12 cellular contexts compared by ENCODE assay signal in genomic region chr17:78019976-78020716, GRCh38.
DNase-seq lines count a peak whose midpoint lies in the region; ATAC-seq and TF ChIP-seq lines count a peak whose summit lies in the region.
"Had no signal": no experiment of that assay in that cellular context is flagged by ENCODE, and none has a peak within 500 bp of the region (broad histone marks: within the 10 kb centered on the region; RNA-seq: fewer than 3 reads in every experiment).

No MANE protein-coding gene starts in this region.

- peak overlapping the region; percentile 68 for H3K27ac Mint-ChIP-seq in activated CD4-positive, alpha-beta T cell treated with anti-CD3 and anti-CD28 coated beads, Interleukin-2, amount 10 ng/mL, durations not matched to agents 24 days and 14 days

- H3K9me3 Mint-ChIP-seq in activated CD4-positive, alpha-beta T cell treated with anti-CD3 and anti-CD28 coated beads, Interleukin-2, amount 10 ng/mL, durations not matched to agents 24 days and 14 days: no peaks in the 10 kb centered on the region

- no peak for TF ChIP-seq CTCF in psoas muscle (IDR thresholded peaks at IDR 0.05)

- H3K27ac ChIP-seq in psoas muscle: peak overlapping the region; percentile 62
- H3K27ac ChIP-seq: upper lobe of right lung had no signal

- ATAC-seq in GM21447 (IDR thresholded peaks at IDR 0.05; ENCODE audit: unreplicated experiment) (peak; percentile 65), psoas muscle (peak in 1 of 4 donors; percentile 26), HG02759 (IDR thresholded peaks at IDR 0.05; ENCODE audit: unreplicated experiment) (no peak)

- in situ Hi-C loops in ACHN (cut with HindIII; ENCODE audit: low pct_ligation_motif_present, low pct_unique_long_range_greater_than_20kb, low sequenced_read_pairs): loop anchor here (25.0 kb wide), 1 partner anchor 483 kb away; no protein-coding TSS in a partner anchor

- H3K4me1 ChIP-seq in psoas muscle: peaks cover 22% of the 10 kb centered on the region

- peaks cover 2% of the 10 kb centered on the region for H3K36me3 Mint-ChIP-seq in activated CD4-positive, alpha-beta T cell treated with anti-CD3 and anti-CD28 coated beads, Interleukin-2, amount 10 ng/mL, durations not matched to agents 24 days and 14 days (ENCODE audit: low read depth)

- no peaks in the 10 kb centered on the region for H3K9me3 ChIP-seq in psoas muscle
- H3K9me3 ChIP-seq: heart left ventricle, left ventricle myocardium inferior, upper lobe of right lung had no signal

- WGBS in psoas muscle, 3 donors: 91 to 96% (median 94%) methylated on average over 6 of the region's 6 CpGs

- peaks cover 26% of the 10 kb centered on the region for H3K4me1 Mint-ChIP-seq in activated CD4-positive, alpha-beta T cell treated with anti-CD3 and anti-CD28 coated beads, Interleukin-2, amount 10 ng/mL, durations not matched to agents 24 days and 14 days

- no peak overlapping the region for H3K4me3 ChIP-seq in psoas muscle
- H3K4me3 ChIP-seq: heart left ventricle, left ventricle myocardium inferior, skin epidermis, upper lobe of right lung had no signal

- peak overlapping the region; percentile 68 for H3K4me3 Mint-ChIP-seq in activated CD4-positive, alpha-beta T cell treated with anti-CD3 and anti-CD28 coated beads, Interleukin-2, amount 10 ng/mL, durations not matched to agents 24 days and 14 days

- no peak for DNase-seq in activated CD4-positive, alpha-beta T cell treated with anti-CD3 and anti-CD28 coated beads, Interleukin-2, amount 10 ng/mL, durations not matched to agents 24 days and 14 days
- no peak for DNase-seq in activated CD4-positive, alpha-beta T cell treated with anti-CD3 and anti-CD28 coated beads, Interleukin-2, amount 50 U/mL, for 48 hours
- peak; percentile 24 for DNase-seq in RPMI8226
- no peak for DNase-seq in psoas muscle
- DNase-seq in ACHN: no peak
- DNase-seq in SKM-1 treated with dmso at 0.1 percent for 144 hours (lab: John Stamatoyannopoulos, UW; ENCODE audit: unreplicated experiment): no peak
- DNase-seq: heart left ventricle, left ventricle myocardium inferior, upper lobe of right lung had no signal

- intact Hi-C loops in activated CD4-positive, alpha-beta T cell treated with anti-CD3 and anti-CD28 coated beads, Interleukin-2, amount 10 ng/mL, durations not matched to agents 24 days and 14 days (cut with micrococcal nuclease): loop anchor here (2.0 to 5.0 kb wide), 2 partner anchors 61 to 232 kb away; partner anchors contain the start of gene TNRC6C
- intact Hi-C loops in psoas muscle (cut with DNase I): loop anchor here (5.0 kb wide), 3 partner anchors 52 to 232 kb away; no protein-coding TSS in a partner anchor

- no peaks in the 10 kb centered on the region for H3K27me3 Mint-ChIP-seq in activated CD4-positive, alpha-beta T cell treated with anti-CD3 and anti-CD28 coated beads, Interleukin-2, amount 10 ng/mL, durations not matched to agents 24 days and 14 days

- H3K36me3 ChIP-seq in psoas muscle (ENCODE audit: insufficient read depth in 1 of 2, low read depth in 1 of 2): peaks cover 0 to 3% of the 10 kb centered on the region in 2 donors
- H3K36me3 ChIP-seq: upper lobe of right lung had no signal

- H3K27me3 ChIP-seq in psoas muscle (ENCODE audit: insufficient read depth in 3 of 3, low read length in 2 of 3): no peaks in the 10 kb centered on the region
- H3K27me3 ChIP-seq: heart left ventricle, upper lobe of right lung had no signal
